Comparison of ENCODE assay signal across 9 cellular contexts in genomic region chrX:37590047-37590446, GRCh38.
"Had no signal": no experiment of that assay in that cellular context is flagged by ENCODE, and none has a peak within 500 bp of the region (broad histone marks: within the 10 kb centered on the region; RNA-seq: fewer than 3 reads in every experiment).

No MANE protein-coding gene starts in this region.

- FAIRE-seq: H1, H54, HTR-8/SVneo had no signal

- H3K27ac ChIP-seq: KMS-11 had no signal

- H3K4me3 ChIP-seq: GM23338 had no signal

- H3K4me2 ChIP-seq: GM23338, KMS-11 had no signal

- H3K9ac ChIP-seq: KMS-11 had no signal

- H2AFZ ChIP-seq: GM23338 had no signal

- DNase-seq: H9, HCEC 1CT, Karpas-422, KBM-7 had no signal

- ATAC-seq: GM23338 had no signal
